ENCODE assay signal across 9 cellular contexts in the genomic region with DNA sequence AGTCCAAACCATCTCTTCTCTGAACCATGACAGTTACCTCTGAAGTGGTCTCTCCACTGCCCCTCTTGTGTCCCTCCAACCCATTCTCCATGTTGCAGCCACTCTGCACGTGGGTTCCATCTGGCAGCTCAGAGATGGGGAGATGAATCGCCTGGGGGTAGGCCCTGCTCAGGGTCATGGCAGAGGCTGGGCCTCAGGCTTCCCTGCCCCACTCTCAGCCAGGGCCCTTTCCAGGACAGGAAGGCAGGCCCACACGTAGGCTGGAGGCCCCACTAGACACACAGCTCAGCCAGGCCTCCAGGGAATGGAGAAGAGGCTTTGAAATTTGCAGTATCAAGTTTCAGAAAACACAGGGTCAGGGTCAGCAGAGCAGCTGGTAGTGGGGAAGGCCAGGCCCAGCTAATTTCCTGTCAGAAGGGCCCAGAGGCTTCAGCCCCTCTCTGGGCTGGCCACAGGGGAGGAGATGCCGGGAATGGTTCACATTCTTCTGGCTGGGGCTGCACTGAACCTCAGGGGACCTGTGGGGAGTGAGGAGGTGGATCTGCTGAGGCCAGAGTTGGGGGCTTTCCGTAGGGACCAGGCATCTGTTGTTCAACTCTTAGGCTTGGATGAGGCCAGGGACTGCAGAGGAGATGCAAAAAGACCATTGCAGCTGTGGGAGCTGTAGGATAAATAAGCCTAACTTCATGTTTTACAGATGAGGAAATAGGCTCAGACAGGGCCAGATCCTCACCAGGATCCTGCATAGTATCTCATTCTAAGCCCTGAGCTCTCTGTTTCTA.
DNase-seq lines count a peak whose midpoint lies in the region; ATAC-seq and TF ChIP-seq lines count a peak whose summit lies in the region.
"Had no signal": no experiment of that assay in that cellular context is flagged by ENCODE, and none has a peak within 500 bp of the region (broad histone marks: within the 10 kb centered on the region; RNA-seq: fewer than 3 reads in every experiment).

No MANE protein-coding gene starts in this region.

- peak overlapping the region; percentile 96 for H2BK12ac ChIP-seq in trophoblast cell (ENCODE audit: low read length)

- no peaks in the 10 kb centered on the region for H3K9me3 ChIP-seq in MG63
- no peaks in the 10 kb centered on the region for H3K9me3 ChIP-seq in trophoblast cell (ENCODE audit: insufficient read depth, low read depth, low read length)

- peak overlapping the region; percentile 67 for H3K18ac ChIP-seq in trophoblast cell (ENCODE audit: low read length)

- peak overlapping the region; percentile 18 for H2AFZ ChIP-seq in trophoblast cell (ENCODE audit: insufficient read depth, low read length, poor library complexity)

- no peaks in the 10 kb centered on the region for H3K9me3 Mint-ChIP-seq in natural killer cell

- peak overlapping the region; percentile 82 for H4K91ac ChIP-seq in trophoblast cell (ENCODE audit: low read depth, low read length)

- no peak overlapping the region for H3K4me3 ChIP-seq in MG63
- H3K4me3 ChIP-seq in epithelial cell of proximal tubule (ENCODE audit: low read depth, low read length) = no peak overlapping the region
- H3K4me3 ChIP-seq in trophoblast cell (ENCODE audit: low read depth, low read length) = no peak overlapping the region
- H3K4me3 ChIP-seq: dorsolateral prefrontal cortex had no signal

- H2AK5ac ChIP-seq in trophoblast cell (ENCODE audit: low read length) = peak overlapping the region; percentile 2

- peak overlapping the region; percentile 89 for H3K27ac ChIP-seq in trophoblast cell (ENCODE audit: low read depth, low read length)

- H3K79me1 ChIP-seq in trophoblast cell (ENCODE audit: low read length) = peaks cover 32% of the 10 kb centered on the region

- H3K4me1 Mint-ChIP-seq in natural killer cell = no peaks in the 10 kb centered on the region

- intact Hi-C loops in natural killer cell (cut with micrococcal nuclease) = no loop called here

- H3K79me2 ChIP-seq in trophoblast cell (ENCODE audit: control insufficient read depth, insufficient read depth, low read length, poor library complexity) = peaks cover 7% of the 10 kb centered on the region

- peak overlapping the region; percentile 68 for H2BK5ac ChIP-seq in trophoblast cell (ENCODE audit: low read depth, low read length, poor library complexity)

- H3K27ac Mint-ChIP-seq in natural killer cell = no peak overlapping the region

- no peak overlapping the region for H3K4ac ChIP-seq in trophoblast cell (ENCODE audit: low read depth, low read length)

- peaks cover 25 to 33% of the 10 kb centered on the region in 2 experiments for H3K4me1 ChIP-seq in trophoblast cell (ENCODE audit: control insufficient read depth in 1 of 2, insufficient read depth in 2 of 2, low read length in 2 of 2)

- H4K8ac ChIP-seq in trophoblast cell (ENCODE audit: low read depth, low read length) = peak overlapping the region; percentile 67

- TF ChIP-seq CTCF in epithelial cell of proximal tubule (conservative IDR thresholded peaks at IDR 0.05; ENCODE audit: low read depth, low read length) (no peak), natural killer cell (IDR thresholded peaks at IDR 0.05) (no peak)

- no peaks in the 10 kb centered on the region for H3K27me3 ChIP-seq in MG63
- no peaks in the 10 kb centered on the region for H3K27me3 ChIP-seq in trophoblast cell (ENCODE audit: insufficient read depth, low read length)
- H3K27me3 ChIP-seq: dorsolateral prefrontal cortex had no signal

- no peaks in the 10 kb centered on the region for H3K27me3 Mint-ChIP-seq in natural killer cell (ENCODE audit: low read depth in 2 of 2)

- peak overlapping the region; percentile 97 for H2BK120ac ChIP-seq in trophoblast cell (ENCODE audit: insufficient read depth, low read length, poor library complexity)

- H3K36me3 Mint-ChIP-seq in natural killer cell = no peaks in the 10 kb centered on the region

- H3K14ac ChIP-seq in trophoblast cell (ENCODE audit: low read length) = peak overlapping the region; percentile 71

- WGBS in trophoblast cell (ENCODE audit: extremely low coverage, insufficient coverage, insufficient read length) = no CpG with 5 or more reads among the region's 5 CpGs

- H3K23ac ChIP-seq in trophoblast cell (ENCODE audit: low read length) = no peak overlapping the region

- no peak overlapping the region for H3K9ac ChIP-seq in trophoblast cell (ENCODE audit: low read length)

- ATAC-seq in HG03565 (IDR thresholded peaks at IDR 0.05; ENCODE audit: unreplicated experiment) = no peak
- ATAC-seq in natural killer cell = no peak

- DNase-seq in EL (peak; percentile 97), MG63 (peak; percentile 68), epithelial cell of proximal tubule (ENCODE audit: low read depth) (peak; percentile 23), trophoblast cell (no peak), LoVo (ENCODE audit: low spot score) (no peak), natural killer cell (no peak), NCI-H1694 (lab: John Stamatoyannopoulos, UW) (no peak)

- peak overlapping the region; percentile 23 for H3K4me2 ChIP-seq in trophoblast cell (ENCODE audit: low read length)

- peaks cover 4% of the 10 kb centered on the region for H3K36me3 ChIP-seq in MG63
- no peaks in the 10 kb centered on the region for H3K36me3 ChIP-seq in trophoblast cell (ENCODE audit: control insufficient read depth in 1 of 2, insufficient read depth in 2 of 2, low read length in 2 of 2)

- H3K4me3 Mint-ChIP-seq in natural killer cell = no peak overlapping the region

- H4K12ac ChIP-seq in trophoblast cell (ENCODE audit: low read depth, low read length) = no peak overlapping the region

Comparison
In these comparisons a context has a peak if more than half of its experiments do, and no peak if none do; other contexts are left out.
1. DNase-seq: peak in EL (single experiment), MG63 (single experiment) and epithelial cell of proximal tubule (single experiment); none in trophoblast cell (0 of 2), LoVo (single experiment), natural killer cell (single experiment) and NCI-H1694 (single experiment).